In the genomic region with DNA sequence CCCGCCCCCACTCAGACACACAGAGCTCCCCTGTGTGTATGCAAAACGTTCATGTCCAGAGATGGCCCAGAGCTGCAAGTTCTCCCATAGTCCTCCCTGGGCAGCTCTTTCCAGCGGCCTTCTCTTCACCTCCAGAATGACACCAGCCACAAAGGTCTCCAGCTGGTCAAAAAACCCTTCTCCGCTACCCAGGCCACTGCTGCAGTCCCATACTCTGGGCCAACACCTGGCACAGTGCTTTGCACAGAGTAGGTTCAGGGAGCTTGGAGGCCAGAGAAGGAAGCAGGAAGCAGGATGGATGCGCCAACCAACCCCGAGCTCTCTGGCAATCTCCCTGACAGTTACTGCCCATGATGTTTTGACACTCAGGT, we compare ENCODE assay signal across 8 cellular contexts. TPM values are rescaled to one million over a fixed set of nuclear protein-coding genes. Genes with fewer than 3 reads are reported as not detected.
DNase-seq lines count a peak whose midpoint lies in the region; ATAC-seq, FAIRE-seq and TF ChIP-seq lines count a peak whose summit lies in the region.

No MANE protein-coding gene starts in this region.

- FAIRE-seq in kidney (lab: Jason Lieb, UNC), result no peak

- CTCF ChIA-PET in WTC11 (lab: Charles Lee) (interaction anchor here (0.6 to 1.9 kb wide), 13 partner anchors 11 to 271 kb away, joined by 3 to 23 read pairs (median 3); a partner anchor contains a TSS), PC-3 (lab: Charles Lee) (no interaction called here)

- peaks cover 3 to 6% of the 10 kb centered on the region in 2 donors for H3K4me1 ChIP-seq in kidney (ENCODE audit: control insufficient read depth in 1 of 2, insufficient read depth in 1 of 2, low read depth in 1 of 2, low read length in 2 of 2)
- no peaks in the 10 kb centered on the region for H3K4me1 ChIP-seq in PC-3 (ENCODE audit: insufficient read depth, low read length)

- peaks cover 44% of the 10 kb centered on the region for H3K4me1 Mint-ChIP-seq in WTC11
- peaks cover 58% of the 10 kb centered on the region for H3K4me1 Mint-ChIP-seq in stimulated activated naive CD8-positive, alpha-beta T cell treated with anti-CD3 and anti-CD28 coated beads, Interleukin-15, amount 100 ng/mL, for 72 hours

- H3K9me3 ChIP-seq in kidney (ENCODE audit: control insufficient read depth in 1 of 2, low read length in 2 of 2) (no peaks in the 10 kb centered on the region), PC-3 (ENCODE audit: low read length) (no peaks in the 10 kb centered on the region)

- H3K27ac Mint-ChIP-seq in WTC11, result no peak overlapping the region
- H3K27ac Mint-ChIP-seq in stimulated activated naive CD8-positive, alpha-beta T cell treated with anti-CD3 and anti-CD28 coated beads, Interleukin-15, amount 100 ng/mL, for 72 hours, result peak overlapping the region; percentile 68 to 94

- H3K79me2 ChIP-seq in PC-3 (ENCODE audit: low read length), result no peaks in the 10 kb centered on the region

- no peaks in the 10 kb centered on the region for H3K27me3 ChIP-seq in PC-3 (ENCODE audit: low read length)

- H3K9ac ChIP-seq in kidney (ENCODE audit: low read length in 2 of 2) (no peak overlapping the region), PC-3 (ENCODE audit: low read length) (no peak overlapping the region)

- no peak overlapping the region for H3K4me2 ChIP-seq in PC-3 (ENCODE audit: low read length)

- peak overlapping the region; percentile 91 for H3K27ac ChIP-seq in kidney (ENCODE audit: low read depth in 2 of 2, low read length in 2 of 2)
- H3K27ac ChIP-seq in PC-3 (ENCODE audit: low read length), result no peak overlapping the region

- no peak for ATAC-seq in WTC11
- no peak for ATAC-seq in stimulated activated naive CD8-positive, alpha-beta T cell treated with anti-CD3 and anti-CD28 coated beads, Interleukin-15, amount 100 ng/mL, for 72 hours
- no peak for ATAC-seq in PC-3
- no peak for ATAC-seq in HG02973 (IDR thresholded peaks at IDR 0.05; ENCODE audit: unreplicated experiment)

- intact Hi-C loops in kidney (cut with DNase I), result no loop called here
- intact Hi-C loops in PC-3 (cut with micrococcal nuclease), result no loop called here
- intact Hi-C loops in posterior cingulate gyrus (cut with DNase I), result loop anchor here (5.0 kb wide), 1 partner anchor 95 kb away; a partner anchor contains a TSS

- DNase-seq in SHP77 treated with DMSO at 0.1 percent for 48 hours (lab: John Stamatoyannopoulos, UW) (peak; percentile 38), SHP77 (lab: John Stamatoyannopoulos, UW) (no peak), WTC11 (ENCODE audit: low spot score) (no peak), kidney (no peak), PC-3 (no peak), posterior cingulate gyrus (no peak)
- DNase-seq in stimulated activated naive CD8-positive, alpha-beta T cell treated with anti-CD3 and anti-CD28 coated beads, Interleukin-15, amount 100 ng/mL, for 72 hours, result no peak

- no peaks in the 10 kb centered on the region for H3K9me2 ChIP-seq in PC-3 (replicated peaks; ENCODE audit: low read length)

- no peaks in the 10 kb centered on the region for H3K36me3 ChIP-seq in kidney (ENCODE audit: control insufficient read depth in 1 of 2, insufficient read depth in 2 of 2, low read length in 2 of 2)
- no peaks in the 10 kb centered on the region for H3K36me3 ChIP-seq in PC-3 (ENCODE audit: low read depth, low read length)

- POLR2A ChIA-PET in WTC11 (lab: Charles Lee) (interaction anchor here (0.7 to 1.2 kb wide), 5 partner anchors 11 to 158 kb away, joined by 3 to 6 read pairs (median 3); a partner anchor contains a TSS), PC-3 (lab: Charles Lee; ENCODE audit: unreplicated experiment) (no interaction called here)

- H3K9me3 Mint-ChIP-seq in WTC11, result no peaks in the 10 kb centered on the region
- H3K9me3 Mint-ChIP-seq in stimulated activated naive CD8-positive, alpha-beta T cell treated with anti-CD3 and anti-CD28 coated beads, Interleukin-15, amount 100 ng/mL, for 72 hours, result no peaks in the 10 kb centered on the region

- H3K27me3 Mint-ChIP-seq in WTC11 (ENCODE audit: low read depth), result peaks cover 6% of the 10 kb centered on the region
- H3K27me3 Mint-ChIP-seq in stimulated activated naive CD8-positive, alpha-beta T cell treated with anti-CD3 and anti-CD28 coated beads, Interleukin-15, amount 100 ng/mL, for 72 hours, result no peaks in the 10 kb centered on the region

- BruUV-seq in PC-3 (replicated peaks; lab: Mats Ljungman, UMichigan), result no TSS peak

- peak overlapping the region; percentile 74 for H3K4me3 Mint-ChIP-seq in WTC11
- H3K4me3 Mint-ChIP-seq in stimulated activated naive CD8-positive, alpha-beta T cell treated with anti-CD3 and anti-CD28 coated beads, Interleukin-15, amount 100 ng/mL, for 72 hours, result peak overlapping the region; percentile 82 to 89

- H2AFZ ChIP-seq in PC-3 (ENCODE audit: low read length), result no peak overlapping the region

- peak overlapping the region in 1 of 2 donors; percentile 76 for H3K4me3 ChIP-seq in kidney (ENCODE audit: low read length in 2 of 2)
- no peak overlapping the region for H3K4me3 ChIP-seq in PC-3 (ENCODE audit: low read length)

- H3F3A ChIP-seq in PC-3 (ENCODE audit: low read length, unreplicated experiment), result no peaks in the 10 kb centered on the region

- no peak for TF ChIP-seq CTCF in WTC11 (IDR thresholded peaks at IDR 0.05)
- no peak for TF ChIP-seq CTCF in kidney (IDR thresholded peaks at IDR 0.05; ENCODE audit: borderline replicate concordance, extremely low read depth, insufficient read depth)
- TF ChIP-seq CTCF in PC-3 (conservative IDR thresholded peaks at IDR 0.05; ENCODE audit: low read depth, low read length), result no peak

- no peaks in the 10 kb centered on the region for H3K36me3 Mint-ChIP-seq in WTC11

- H4K20me1 ChIP-seq in PC-3 (ENCODE audit: low read length), result no peaks in the 10 kb centered on the region

TF ChIP-seq in WTC11, 78 proteins besides CTCF, POLR2A, EP300 and RAD21:
- no peak for TF ChIP-seq HMGA2 (CRISPR knock-in tag; IDR thresholded peaks at IDR 0.05)
- no peak for TF ChIP-seq ZNF219 (CRISPR knock-in tag; IDR thresholded peaks at IDR 0.05; ENCODE audit: borderline replicate concordance)
- TF ChIP-seq, protein P1, sequence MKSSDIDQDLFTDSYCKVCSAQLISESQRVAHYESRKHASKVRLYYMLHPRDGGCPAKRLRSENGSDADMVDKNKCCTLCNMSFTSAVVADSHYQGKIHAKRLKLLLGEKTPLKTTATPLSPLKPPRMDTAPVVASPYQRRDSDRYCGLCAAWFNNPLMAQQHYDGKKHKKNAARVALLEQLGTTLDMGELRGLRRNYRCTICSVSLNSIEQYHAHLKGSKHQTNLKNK (CRISPR knock-in tag; IDR thresholded peaks at IDR 0.05), result no peak
- TF ChIP-seq KAT7 (CRISPR knock-in tag; IDR thresholded peaks at IDR 0.05; ENCODE audit: borderline replicate concordance), result no peak
- TF ChIP-seq CREB1 (CRISPR knock-in tag; IDR thresholded peaks at IDR 0.05), result no peak
- no peak for TF ChIP-seq GABPB1 (CRISPR knock-in tag; IDR thresholded peaks at IDR 0.05)
- no peak for TF ChIP-seq ZNF671 (CRISPR knock-in tag; IDR thresholded peaks at IDR 0.05)
- TF ChIP-seq SP1 (CRISPR knock-in tag; conservative IDR thresholded peaks at IDR 0.05), result no peak
- no peak for TF ChIP-seq GTF2I (CRISPR knock-in tag; conservative IDR thresholded peaks at IDR 0.05)
- no peak for TF ChIP-seq JUN (CRISPR knock-in tag; IDR thresholded peaks at IDR 0.05)

RNA-seq across cellular contexts. Expression of a gene that starts 1.1 kb away (rescaled TPM):
- 36.4 to 42.2 TPM (median 37.9 TPM) in 3 replicates for total RNA-seq in WTC11 (2021)
- total RNA-seq in kidney, result 68.0 TPM
- polyA plus RNA-seq in kidney (ENCODE audit: insufficient read depth, low read depth, low replicate concordance), result 20.4 TPM
- total RNA-seq in PC-3 (2014; rRNA removed), result not detected in 2 replicates

RNA-seq across cellular contexts. Expression of a gene that starts 11.0 kb away (rescaled TPM):
- total RNA-seq in WTC11 (2021) (6.6 to 10.9 TPM (median 9.7 TPM) in 3 replicates), kidney (47.9 TPM), PC-3 (2014; rRNA removed) (not detected in 2 replicates)
- 11.5 TPM for polyA plus RNA-seq in kidney (ENCODE audit: insufficient read depth, low read depth, low replicate concordance)

Comparison
In these comparisons a context has a peak if more than half of its experiments do, and no peak if none do; other contexts are left out.
1. RNA of a gene that starts 1.1 kb away (total RNA-seq): 68.0 TPM in kidney (single experiment) and 36.4 to 42.2 TPM in WTC11; not detected in PC-3; every median in the first group is over 10 times any median in the second.